ENCODE assay signal across 24 cellular contexts in genomic region chr17:67281053-67281452, GRCh38. TPM values are rescaled to one million over a fixed set of nuclear protein-coding genes. Genes with fewer than 3 reads are reported as not detected.
DNase-seq lines count a peak whose midpoint lies in the region; ATAC-seq, FAIRE-seq and TF ChIP-seq lines count a peak whose summit lies in the region.
"Had no signal": no experiment of that assay in that cellular context is flagged by ENCODE, and none has a peak within 500 bp of the region (broad histone marks: within the 10 kb centered on the region; RNA-seq: fewer than 3 reads in every experiment).

No MANE protein-coding gene starts in this region.

- H4K20me1 ChIP-seq in HepG2 (ENCODE audit: insufficient read depth, low read length): no peaks in the 10 kb centered on the region

- TF ChIP-seq RAD21 in liver (IDR thresholded peaks at IDR 0.05) (no peak), HepG2 (CRISPR knock-in tag; IDR thresholded peaks at IDR 0.05) (no peak)

- FAIRE-seq in HepG2 (lab: Jason Lieb, UNC): no peak
- FAIRE-seq: HTR-8/SVneo had no signal

- TF ChIP-seq POLR2A in HepG2 (IDR thresholded peaks at IDR 0.05; ENCODE audit: insufficient read depth in 1 of 2, low read depth in 2 of 2, low read length in 2 of 2) (no peak), adrenal gland (IDR thresholded peaks at IDR 0.05) (no peak)

- no peak overlapping the region for H3K4me2 ChIP-seq in HepG2 (ENCODE audit: low read depth, low read length)
- H3K4me2 ChIP-seq: SK-N-SH, smooth muscle cell had no signal

- H3K36me3 ChIP-seq in liver (ENCODE audit: control insufficient read depth in 4 of 4, insufficient read depth in 3 of 4, low read depth in 1 of 4, low read length in 3 of 4): no peaks in the 10 kb centered on the region
- no peaks in the 10 kb centered on the region for H3K36me3 ChIP-seq in HepG2 (replicated peaks in 1 of 2; ENCODE audit: control insufficient read depth in 1 of 2, insufficient read depth in 2 of 2, low read length in 2 of 2)
- no peaks in the 10 kb centered on the region for H3K36me3 ChIP-seq in adrenal gland (replicated peaks in 1 of 2)
- H3K36me3 ChIP-seq: prostate gland, tibial nerve had no signal

- WGBS in liver: 80% methylated on average over 3 of the region's 3 CpGs
- 55% methylated on average over 3 of the region's 3 CpGs for WGBS in HepG2 (ENCODE audit: low lambda C conversion rate)
- 70 to 84% (median 78%) methylated on average over 3 of the region's 3 CpGs for WGBS in adrenal gland, 4 donors

- H3K27ac Mint-ChIP-seq in glutamatergic neuron (ENCODE audit: unreplicated experiment): peak overlapping the region; percentile 17
- H3K27ac Mint-ChIP-seq in activated CD4-positive, alpha-beta memory T cell treated with anti-CD3 and anti-CD28 coated beads for 36 hours: no peak overlapping the region
- H3K27ac Mint-ChIP-seq: CD4-positive, alpha-beta T cell; stimulated activated naive CD8-positive, alpha-beta T cell treated with anti-CD3 and anti-CD28 coated beads, Interleukin-15, Interleukin-2, amounts not matched to agents 100 ng/mL and 50 ng/mL, for 24 hours; T-helper 2 cell treated with Interferon-gamma antibody and Interleukin-4, amounts not matched to agents 5 μg/mL and 100 μg/mL, for 36 hours had no signal

- peak overlapping the region; percentile 78 to 82 for H3K27ac ChIP-seq in liver (ENCODE audit: low read depth in 1 of 2, low read length in 2 of 2)
- H3K27ac ChIP-seq in HepG2 (ENCODE audit: extremely low read length, insufficient read depth, low read length): no peak overlapping the region
- no peak overlapping the region for H3K27ac ChIP-seq in adrenal gland

- H3K9me3 Mint-ChIP-seq in glutamatergic neuron (ENCODE audit: unreplicated experiment): peaks cover 2% of the 10 kb centered on the region
- H3K9me3 Mint-ChIP-seq in activated CD4-positive, alpha-beta memory T cell treated with anti-CD3 and anti-CD28 coated beads for 36 hours: no peaks in the 10 kb centered on the region
- H3K9me3 Mint-ChIP-seq: CD4-positive, alpha-beta T cell; stimulated activated naive CD8-positive, alpha-beta T cell treated with anti-CD3 and anti-CD28 coated beads, Interleukin-15, Interleukin-2, amounts not matched to agents 100 ng/mL and 50 ng/mL, for 24 hours; T-helper 2 cell treated with Interferon-gamma antibody and Interleukin-4, amounts not matched to agents 5 μg/mL and 100 μg/mL, for 36 hours had no signal

- DNase-seq in HepG2 (ENCODE audit: low spot score) (no peak), SK-N-DZ (ENCODE audit: low spot score) (peak; percentile 27), glutamatergic neuron (peak; percentile 22), LoVo (ENCODE audit: low spot score) (no peak), adrenal gland (no peak)
- no peak for DNase-seq in activated CD4-positive, alpha-beta memory T cell treated with anti-CD3 and anti-CD28 coated beads for 36 hours
- DNase-seq in stimulated activated CD4-positive, alpha-beta T cell treated with anti-CD3 and anti-CD28 coated beads, Interleukin-1b, Interleukin-23, amount 100 ng/mL, for 48 hours: no peak
- DNase-seq: activated CD4-positive, alpha-beta T cell treated with anti-CD3 and anti-CD28 coated beads, Interleukin-2, amount 50 U/mL, for 48 hours; activated gamma-delta T cell treated with Interleukin-2 at 50 U/mL for 16 hours; activated T-cell treated with anti-CD3 and anti-CD28 coated beads for 4 hours; CD4-positive, alpha-beta T cell; central memory CD4-positive, alpha-beta T cell; erythroblast; Karpas-422; NCI-H1417 treated with DMSO at 0.1 percent for 48 hours; stimulated activated CD4-positive, alpha-beta T cell treated with anti-CD3 and anti-CD28 coated beads, Interleukin-4, amount 100 ng/mL, for 24 hours had no signal

- no peak overlapping the region for H3K9ac ChIP-seq in liver (ENCODE audit: low read depth in 1 of 2, low read length in 2 of 2)
- H3K9ac ChIP-seq in HepG2 (ENCODE audit: insufficient read depth, low read depth, low read length): no peak overlapping the region
- H3K9ac ChIP-seq: SK-N-SH had no signal

- H3K27me3 Mint-ChIP-seq in glutamatergic neuron (ENCODE audit: unreplicated experiment): peaks cover 2% of the 10 kb centered on the region
- H3K27me3 Mint-ChIP-seq in activated CD4-positive, alpha-beta memory T cell treated with anti-CD3 and anti-CD28 coated beads for 36 hours: no peaks in the 10 kb centered on the region
- H3K27me3 Mint-ChIP-seq: CD4-positive, alpha-beta T cell; stimulated activated naive CD8-positive, alpha-beta T cell treated with anti-CD3 and anti-CD28 coated beads, Interleukin-15, Interleukin-2, amounts not matched to agents 100 ng/mL and 50 ng/mL, for 24 hours had no signal

- H3K4me3 ChIP-seq in liver (ENCODE audit: low read depth in 1 of 3, low read length in 3 of 3) (no peak overlapping the region), HepG2 (replicated peaks in 1 of 3; ENCODE audit: insufficient read depth in 1 of 3, low read depth in 2 of 3, low read length in 3 of 3) (no peak overlapping the region), adrenal gland (no peak overlapping the region)
- H3K4me3 ChIP-seq: prostate gland, smooth muscle cell, tibial nerve had no signal

- H3K9me3 ChIP-seq in liver (ENCODE audit: control insufficient read depth in 4 of 4, low read length in 3 of 4): no peaks in the 10 kb centered on the region
- no peaks in the 10 kb centered on the region for H3K9me3 ChIP-seq in HepG2 (ENCODE audit: low read length)
- no peaks in the 10 kb centered on the region for H3K9me3 ChIP-seq in adrenal gland (replicated peaks in 1 of 3)
- H3K9me3 ChIP-seq: prostate gland, SK-N-SH, tibial nerve had no signal

- no peaks in the 10 kb centered on the region for H3K36me3 Mint-ChIP-seq in glutamatergic neuron (ENCODE audit: unreplicated experiment)
- no peaks in the 10 kb centered on the region for H3K36me3 Mint-ChIP-seq in activated CD4-positive, alpha-beta memory T cell treated with anti-CD3 and anti-CD28 coated beads for 36 hours

- no TSS peak for BruUV-seq in HepG2 (replicated peaks; lab: Mats Ljungman, UMichigan)

- no peak for TF ChIP-seq EP300 in HepG2 (IDR thresholded peaks at IDR 0.05; ENCODE audit: low read depth in 2 of 2, low read length in 2 of 2)
- TF ChIP-seq EP300 in HepG2 (CRISPR knock-in tag; IDR thresholded peaks at IDR 0.05; ENCODE audit: borderline replicate concordance): no peak

- peaks cover 3 to 17% (median 12%) of the 10 kb centered on the region in 4 donors for H3K4me1 ChIP-seq in liver (ENCODE audit: control insufficient read depth in 4 of 4, insufficient read depth in 4 of 4, low read length in 3 of 4)
- H3K4me1 ChIP-seq in HepG2 (ENCODE audit: insufficient read depth, low read length): peaks cover 21% of the 10 kb centered on the region
- H3K4me1 ChIP-seq in adrenal gland (replicated peaks in 1 of 2): no peaks in the 10 kb centered on the region
- H3K4me1 ChIP-seq: prostate gland had no signal

- H3K4me3 Mint-ChIP-seq in glutamatergic neuron (ENCODE audit: unreplicated experiment): peak overlapping the region; percentile 21
- H3K4me3 Mint-ChIP-seq in activated CD4-positive, alpha-beta memory T cell treated with anti-CD3 and anti-CD28 coated beads for 36 hours: no peak overlapping the region
- H3K4me3 Mint-ChIP-seq: CD4-positive, alpha-beta T cell; stimulated activated naive CD8-positive, alpha-beta T cell treated with anti-CD3 and anti-CD28 coated beads, Interleukin-15, Interleukin-2, amounts not matched to agents 100 ng/mL and 50 ng/mL, for 24 hours; T-helper 2 cell treated with Interferon-gamma antibody and Interleukin-4, amounts not matched to agents 5 μg/mL and 100 μg/mL, for 36 hours had no signal

- no peak overlapping the region for H2AFZ ChIP-seq in HepG2 (ENCODE audit: low read length)

- intact Hi-C loops in HepG2 (cut with micrococcal nuclease; ENCODE audit: unreplicated experiment) (no loop called here), adrenal gland (cut with DNase I) (no loop called here)
- intact Hi-C loops in activated CD4-positive, alpha-beta memory T cell treated with anti-CD3 and anti-CD28 coated beads for 36 hours (cut with micrococcal nuclease): no loop called here

- H3K27me3 ChIP-seq in liver (ENCODE audit: control insufficient read depth in 4 of 4, insufficient read depth in 4 of 4, low read length in 3 of 4): no peaks in the 10 kb centered on the region
- H3K27me3 ChIP-seq in HepG2 (ENCODE audit: control insufficient read depth in 1 of 2, insufficient read depth in 2 of 2, low read length in 2 of 2): no peaks in the 10 kb centered on the region
- H3K27me3 ChIP-seq in adrenal gland: no peaks in the 10 kb centered on the region
- H3K27me3 ChIP-seq: tibial nerve had no signal

- TF ChIP-seq CTCF in liver (IDR thresholded peaks at IDR 0.05; ENCODE audit: low read depth, low read length, missing input control) (no peak), HepG2 (CRISPR knock-in tag; IDR thresholded peaks at IDR 0.05) (no peak), glutamatergic neuron (IDR thresholded peaks at IDR 0.05; ENCODE audit: partially characterized antibody, unreplicated experiment) (no peak), adrenal gland (IDR thresholded peaks at IDR 0.05) (no peak)

- ATAC-seq in HepG2: no peak

- CTCF ChIA-PET in HepG2 (lab: Yijun Ruan, JAX; ENCODE audit: low intra/inter-chr PET ratio, low total read pairs): no interaction called here
- CTCF ChIA-PET in activated CD4-positive, alpha-beta memory T cell treated with anti-CD3 and anti-CD28 coated beads for 36 hours (lab: Charles Lee): interaction anchor here (0.6 kb wide), 1 partner anchor 29 kb away, joined by 3 read pairs; no protein-coding TSS in a partner anchor

- no peaks in the 10 kb centered on the region for H3K79me2 ChIP-seq in HepG2 (ENCODE audit: insufficient read depth, low read length)

- POLR2A ChIA-PET in HepG2 (lab: Yijun Ruan, JAX): no interaction called here
- POLR2A ChIA-PET in activated CD4-positive, alpha-beta memory T cell treated with anti-CD3 and anti-CD28 coated beads for 36 hours (lab: Charles Lee): no interaction called here

- peaks cover 5% of the 10 kb centered on the region for H3K4me1 Mint-ChIP-seq in glutamatergic neuron (ENCODE audit: low read depth, unreplicated experiment)
- no peaks in the 10 kb centered on the region for H3K4me1 Mint-ChIP-seq in activated CD4-positive, alpha-beta memory T cell treated with anti-CD3 and anti-CD28 coated beads for 36 hours (ENCODE audit: low read depth)

- in situ Hi-C loops in HepG2 (cut with HindIII; ENCODE audit: extremely low pct_ligation_motif_present, low pct_unique_long_range_greater_than_20kb): no loop called here

RNA-seq across cellular contexts. Expression of gene HELZ, which starts 36.1 kb away (rescaled TPM):
- 10 to 100 TPM; 31.2 to 69.2 TPM for total RNA-seq in liver
- polyA plus RNA-seq in liver: 10 to 100 TPM in 1 of 2 donors, 1 to 10 TPM in 1; 3.8 to 20.2 TPM
- 52.4 and 93.1 TPM in 2 replicates for total RNA-seq in HepG2 (2016; rRNA removed; fragmentation: Illumina TruSeq; extraction: Trizol)
- total RNA-seq in HepG2 (2016; cell fraction: cytosol; rRNA removed; fragmentation: Illumina TruSeq; extraction: Trizol; ENCODE audit: low read depth): 12.4 and 14.0 TPM in 2 replicates
- 47.7 and 84.1 TPM in 2 replicates for total RNA-seq in HepG2 (2016; cell fraction: insoluble cytoplasmic fraction; rRNA removed; fragmentation: Illumina TruSeq; extraction: Trizol)
- 34.8 and 42.7 TPM in 2 replicates for total RNA-seq in HepG2 (2016; cell fraction: membrane; rRNA removed; fragmentation: Illumina TruSeq; extraction: Trizol)
- total RNA-seq in HepG2 (2016; cell fraction: nucleus; rRNA removed; fragmentation: Illumina TruSeq; extraction: Trizol): 127 and 142 TPM in 2 replicates
- polyA plus RNA-seq in HepG2 (2011; rRNA removed): 27.8 and 35.3 TPM in 2 replicates
- polyA plus RNA-seq in HepG2 (2011; cell fraction: cytosol; rRNA removed): 13.6 and 17.7 TPM in 2 replicates
- 58.4 and 59.3 TPM in 2 replicates for polyA plus RNA-seq in HepG2 (2011; cell fraction: nucleus; rRNA removed)
- polyA plus RNA-seq in HepG2 (2012): 20.6 and 33.4 TPM in 2 replicates
- polyA plus RNA-seq in HepG2 (2016; cell fraction: cytosol; fragmentation: Illumina TruSeq; extraction: Trizol; ENCODE audit: low read depth): 2.6 and 3.3 TPM in 2 replicates
- polyA plus RNA-seq in HepG2 (2016; cell fraction: insoluble cytoplasmic fraction; fragmentation: Illumina TruSeq; extraction: Trizol; ENCODE audit: low read depth): 17.4 and 19.8 TPM in 2 replicates
- 3.9 and 4.9 TPM in 2 replicates for polyA plus RNA-seq in HepG2 (2016; cell fraction: membrane; fragmentation: Illumina TruSeq; extraction: Trizol; ENCODE audit: low read depth)
- 40.2 and 45.2 TPM in 2 replicates for polyA plus RNA-seq in HepG2 (2016; cell fraction: nucleus; fragmentation: Illumina TruSeq; extraction: Trizol; ENCODE audit: insufficient read depth, low read depth)
- polyA minus RNA-seq in HepG2 (2011; rRNA and poly(A)+ RNA removed; ENCODE audit: low replicate concordance): 32.9 and 69.3 TPM in 2 replicates
- polyA minus RNA-seq in HepG2 (2011; cell fraction: cytosol; rRNA and poly(A)+ RNA removed): 55.2 and 63.0 TPM in 2 replicates
- 495 and 542 TPM in 2 replicates for polyA minus RNA-seq in HepG2 (2011; cell fraction: nucleus; rRNA and poly(A)+ RNA removed)
- polyA plus RNA-seq in SK-N-DZ (2014; cell fraction: cytosol; rRNA removed): 12.2 and 13.6 TPM in 2 replicates
- 5.8 and 9.7 TPM in 2 replicates for polyA plus RNA-seq in SK-N-DZ (2014; cell fraction: nucleus; rRNA removed)
- 47.4 TPM for total RNA-seq in glutamatergic neuron (ENCODE audit: unreplicated experiment)
- 10 to 100 TPM; 52.0 to 53.1 TPM for total RNA-seq in activated CD4-positive, alpha-beta memory T cell treated with anti-CD3 and anti-CD28 coated beads for 36 hours
- total RNA-seq in adrenal gland: 10 to 100 TPM; 28.1 to 88.0 (median 53.2) TPM
- 10 to 100 TPM in 1 of 3 donors, 1 to 10 TPM in 2; 3.1 to 20.5 (median 7.2) TPM for polyA plus RNA-seq in adrenal gland

Comparison
In these comparisons a context has a peak if more than half of its experiments do, and no peak if none do; other contexts are left out.
1. H3K27ac ChIP-seq: peak in liver (2 of 2); none in HepG2 (single experiment) and adrenal gland (0 of 5).
2. DNase-seq: peak in SK-N-DZ (single experiment) and glutamatergic neuron (single experiment); none in HepG2 (single experiment), LoVo (single experiment), activated CD4-positive, alpha-beta memory T cell treated with anti-CD3 and anti-CD28 coated beads for 36 hours (single experiment), stimulated activated CD4-positive, alpha-beta T cell treated with anti-CD3 and anti-CD28 coated beads, Interleukin-1b, Interleukin-23, amount 100 ng/mL, for 48 hours (single experiment) and adrenal gland (0 of 7).